Comparison of ENCODE assay signal across 1 cellular context in the genomic region with DNA sequence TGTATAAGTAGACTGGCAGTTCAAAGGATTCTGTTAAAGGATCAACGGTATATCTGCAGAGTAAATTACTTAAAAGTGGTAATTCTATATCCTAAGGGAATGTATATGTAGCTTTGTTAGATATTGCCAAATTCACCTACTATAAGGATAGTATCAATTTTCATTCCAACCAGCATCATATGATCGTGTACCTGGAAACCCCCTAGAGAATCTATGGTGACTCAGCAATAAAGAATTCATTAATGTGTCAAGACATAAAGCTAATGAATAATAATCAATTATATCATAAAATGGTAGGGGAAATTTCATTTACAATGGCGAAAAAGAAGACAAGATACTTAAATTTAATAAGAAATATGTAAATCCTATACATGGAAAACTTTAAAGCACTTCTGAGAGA.
TF ChIP-seq lines count a peak whose summit lies in the region.

No MANE protein-coding gene starts in this region.

TF ChIP-seq in K562, 482 proteins besides CTCF, POLR2A, EP300 and RAD21 (continued from another document):
- TF ChIP-seq MAFK (IDR thresholded peaks at IDR 0.05; ENCODE audit: low read length) = peak; percentile 18; the same call in 1 of the 2 replicates
- TF ChIP-seq TCF3 (CRISPR knock-in tag; IDR thresholded peaks at IDR 0.05) = no peak
- TF ChIP-seq ZNF316 (IDR thresholded peaks at IDR 0.05) = peak; percentile 46; the same call in 1 of the 2 replicates
- no peak for TF ChIP-seq ZNF76 (CRISPR knock-in tag; IDR thresholded peaks at IDR 0.05; ENCODE audit: borderline replicate concordance)
- TF ChIP-seq ZC3H4 (CRISPR knock-in tag; IDR thresholded peaks at IDR 0.05; ENCODE audit: borderline replicate concordance) = no peak
- no peak for TF ChIP-seq SREBF2 (CRISPR knock-in tag; IDR thresholded peaks at IDR 0.05)
- TF ChIP-seq, protein P1, sequence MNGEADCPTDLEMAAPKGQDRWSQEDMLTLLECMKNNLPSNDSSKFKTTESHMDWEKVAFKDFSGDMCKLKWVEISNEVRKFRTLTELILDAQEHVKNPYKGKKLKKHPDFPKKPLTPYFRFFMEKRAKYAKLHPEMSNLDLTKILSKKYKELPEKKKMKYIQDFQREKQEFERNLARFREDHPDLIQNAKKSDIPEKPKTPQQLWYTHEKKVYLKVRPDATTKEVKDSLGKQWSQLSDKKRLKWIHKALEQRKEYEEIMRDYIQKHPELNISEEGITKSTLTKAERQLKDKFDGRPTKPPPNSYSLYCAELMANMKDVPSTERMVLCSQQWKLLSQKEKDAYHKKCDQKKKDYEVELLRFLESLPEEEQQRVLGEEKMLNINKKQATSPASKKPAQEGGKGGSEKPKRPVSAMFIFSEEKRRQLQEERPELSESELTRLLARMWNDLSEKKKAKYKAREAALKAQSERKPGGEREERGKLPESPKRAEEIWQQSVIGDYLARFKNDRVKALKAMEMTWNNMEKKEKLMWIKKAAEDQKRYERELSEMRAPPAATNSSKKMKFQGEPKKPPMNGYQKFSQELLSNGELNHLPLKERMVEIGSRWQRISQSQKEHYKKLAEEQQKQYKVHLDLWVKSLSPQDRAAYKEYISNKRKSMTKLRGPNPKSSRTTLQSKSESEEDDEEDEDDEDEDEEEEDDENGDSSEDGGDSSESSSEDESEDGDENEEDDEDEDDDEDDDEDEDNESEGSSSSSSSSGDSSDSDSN (IDR thresholded peaks at IDR 0.05; ENCODE audit: borderline replicate concordance in 1 of 2, low read depth in 2 of 2, low read length in 2 of 2) = no peak
- no peak for TF ChIP-seq IFI16 (CRISPR knock-in tag; IDR thresholded peaks at IDR 0.05)
- TF ChIP-seq FOS (IDR thresholded peaks at IDR 0.05; ENCODE audit: extremely low read depth, insufficient read length) = no peak
- TF ChIP-seq NFE2L1 (tag; IDR thresholded peaks at IDR 0.05; ENCODE audit: borderline replicate concordance, low read depth) = peak; percentile 22; the same call in 1 of the 2 replicates
- no peak for TF ChIP-seq SAFB (IDR thresholded peaks at IDR 0.05; ENCODE audit: borderline replicate concordance, low read depth, low read length)
- TF ChIP-seq HDAC8 (tag; IDR thresholded peaks at IDR 0.05) = no peak
- TF ChIP-seq, protein P2, sequence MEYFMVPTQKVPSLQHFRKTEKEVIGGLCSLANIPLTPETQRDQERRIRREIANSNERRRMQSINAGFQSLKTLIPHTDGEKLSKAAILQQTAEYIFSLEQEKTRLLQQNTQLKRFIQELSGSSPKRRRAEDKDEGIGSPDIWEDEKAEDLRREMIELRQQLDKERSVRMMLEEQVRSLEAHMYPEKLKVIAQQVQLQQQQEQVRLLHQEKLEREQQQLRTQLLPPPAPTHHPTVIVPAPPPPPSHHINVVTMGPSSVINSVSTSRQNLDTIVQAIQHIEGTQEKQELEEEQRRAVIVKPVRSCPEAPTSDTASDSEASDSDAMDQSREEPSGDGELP (CRISPR knock-in tag; IDR thresholded peaks at IDR 0.05; ENCODE audit: borderline replicate concordance) = no peak
- TF ChIP-seq BCOR (IDR thresholded peaks at IDR 0.05) = no peak
- TF ChIP-seq SNIP1 (IDR thresholded peaks at IDR 0.05; ENCODE audit: low read depth) = no peak
- TF ChIP-seq DMBX1 (CRISPR knock-in tag; IDR thresholded peaks at IDR 0.05; ENCODE audit: borderline replicate concordance) = no peak
- TF ChIP-seq, protein P3, sequence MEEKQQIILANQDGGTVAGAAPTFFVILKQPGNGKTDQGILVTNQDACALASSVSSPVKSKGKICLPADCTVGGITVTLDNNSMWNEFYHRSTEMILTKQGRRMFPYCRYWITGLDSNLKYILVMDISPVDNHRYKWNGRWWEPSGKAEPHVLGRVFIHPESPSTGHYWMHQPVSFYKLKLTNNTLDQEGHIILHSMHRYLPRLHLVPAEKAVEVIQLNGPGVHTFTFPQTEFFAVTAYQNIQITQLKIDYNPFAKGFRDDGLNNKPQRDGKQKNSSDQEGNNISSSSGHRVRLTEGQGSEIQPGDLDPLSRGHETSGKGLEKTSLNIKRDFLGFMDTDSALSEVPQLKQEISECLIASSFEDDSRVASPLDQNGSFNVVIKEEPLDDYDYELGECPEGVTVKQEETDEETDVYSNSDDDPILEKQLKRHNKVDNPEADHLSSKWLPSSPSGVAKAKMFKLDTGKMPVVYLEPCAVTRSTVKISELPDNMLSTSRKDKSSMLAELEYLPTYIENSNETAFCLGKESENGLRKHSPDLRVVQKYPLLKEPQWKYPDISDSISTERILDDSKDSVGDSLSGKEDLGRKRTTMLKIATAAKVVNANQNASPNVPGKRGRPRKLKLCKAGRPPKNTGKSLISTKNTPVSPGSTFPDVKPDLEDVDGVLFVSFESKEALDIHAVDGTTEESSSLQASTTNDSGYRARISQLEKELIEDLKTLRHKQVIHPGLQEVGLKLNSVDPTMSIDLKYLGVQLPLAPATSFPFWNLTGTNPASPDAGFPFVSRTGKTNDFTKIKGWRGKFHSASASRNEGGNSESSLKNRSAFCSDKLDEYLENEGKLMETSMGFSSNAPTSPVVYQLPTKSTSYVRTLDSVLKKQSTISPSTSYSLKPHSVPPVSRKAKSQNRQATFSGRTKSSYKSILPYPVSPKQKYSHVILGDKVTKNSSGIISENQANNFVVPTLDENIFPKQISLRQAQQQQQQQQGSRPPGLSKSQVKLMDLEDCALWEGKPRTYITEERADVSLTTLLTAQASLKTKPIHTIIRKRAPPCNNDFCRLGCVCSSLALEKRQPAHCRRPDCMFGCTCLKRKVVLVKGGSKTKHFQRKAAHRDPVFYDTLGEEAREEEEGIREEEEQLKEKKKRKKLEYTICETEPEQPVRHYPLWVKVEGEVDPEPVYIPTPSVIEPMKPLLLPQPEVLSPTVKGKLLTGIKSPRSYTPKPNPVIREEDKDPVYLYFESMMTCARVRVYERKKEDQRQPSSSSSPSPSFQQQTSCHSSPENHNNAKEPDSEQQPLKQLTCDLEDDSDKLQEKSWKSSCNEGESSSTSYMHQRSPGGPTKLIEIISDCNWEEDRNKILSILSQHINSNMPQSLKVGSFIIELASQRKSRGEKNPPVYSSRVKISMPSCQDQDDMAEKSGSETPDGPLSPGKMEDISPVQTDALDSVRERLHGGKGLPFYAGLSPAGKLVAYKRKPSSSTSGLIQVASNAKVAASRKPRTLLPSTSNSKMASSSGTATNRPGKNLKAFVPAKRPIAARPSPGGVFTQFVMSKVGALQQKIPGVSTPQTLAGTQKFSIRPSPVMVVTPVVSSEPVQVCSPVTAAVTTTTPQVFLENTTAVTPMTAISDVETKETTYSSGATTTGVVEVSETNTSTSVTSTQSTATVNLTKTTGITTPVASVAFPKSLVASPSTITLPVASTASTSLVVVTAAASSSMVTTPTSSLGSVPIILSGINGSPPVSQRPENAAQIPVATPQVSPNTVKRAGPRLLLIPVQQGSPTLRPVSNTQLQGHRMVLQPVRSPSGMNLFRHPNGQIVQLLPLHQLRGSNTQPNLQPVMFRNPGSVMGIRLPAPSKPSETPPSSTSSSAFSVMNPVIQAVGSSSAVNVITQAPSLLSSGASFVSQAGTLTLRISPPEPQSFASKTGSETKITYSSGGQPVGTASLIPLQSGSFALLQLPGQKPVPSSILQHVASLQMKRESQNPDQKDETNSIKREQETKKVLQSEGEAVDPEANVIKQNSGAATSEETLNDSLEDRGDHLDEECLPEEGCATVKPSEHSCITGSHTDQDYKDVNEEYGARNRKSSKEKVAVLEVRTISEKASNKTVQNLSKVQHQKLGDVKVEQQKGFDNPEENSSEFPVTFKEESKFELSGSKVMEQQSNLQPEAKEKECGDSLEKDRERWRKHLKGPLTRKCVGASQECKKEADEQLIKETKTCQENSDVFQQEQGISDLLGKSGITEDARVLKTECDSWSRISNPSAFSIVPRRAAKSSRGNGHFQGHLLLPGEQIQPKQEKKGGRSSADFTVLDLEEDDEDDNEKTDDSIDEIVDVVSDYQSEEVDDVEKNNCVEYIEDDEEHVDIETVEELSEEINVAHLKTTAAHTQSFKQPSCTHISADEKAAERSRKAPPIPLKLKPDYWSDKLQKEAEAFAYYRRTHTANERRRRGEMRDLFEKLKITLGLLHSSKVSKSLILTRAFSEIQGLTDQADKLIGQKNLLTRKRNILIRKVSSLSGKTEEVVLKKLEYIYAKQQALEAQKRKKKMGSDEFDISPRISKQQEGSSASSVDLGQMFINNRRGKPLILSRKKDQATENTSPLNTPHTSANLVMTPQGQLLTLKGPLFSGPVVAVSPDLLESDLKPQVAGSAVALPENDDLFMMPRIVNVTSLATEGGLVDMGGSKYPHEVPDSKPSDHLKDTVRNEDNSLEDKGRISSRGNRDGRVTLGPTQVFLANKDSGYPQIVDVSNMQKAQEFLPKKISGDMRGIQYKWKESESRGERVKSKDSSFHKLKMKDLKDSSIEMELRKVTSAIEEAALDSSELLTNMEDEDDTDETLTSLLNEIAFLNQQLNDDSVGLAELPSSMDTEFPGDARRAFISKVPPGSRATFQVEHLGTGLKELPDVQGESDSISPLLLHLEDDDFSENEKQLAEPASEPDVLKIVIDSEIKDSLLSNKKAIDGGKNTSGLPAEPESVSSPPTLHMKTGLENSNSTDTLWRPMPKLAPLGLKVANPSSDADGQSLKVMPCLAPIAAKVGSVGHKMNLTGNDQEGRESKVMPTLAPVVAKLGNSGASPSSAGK (IDR thresholded peaks at IDR 0.05) = no peak
- TF ChIP-seq ZNF184 (CRISPR knock-in tag; IDR thresholded peaks at IDR 0.05) = no peak
